2 cellular contexts compared by ENCODE assay signal in the genomic region with DNA sequence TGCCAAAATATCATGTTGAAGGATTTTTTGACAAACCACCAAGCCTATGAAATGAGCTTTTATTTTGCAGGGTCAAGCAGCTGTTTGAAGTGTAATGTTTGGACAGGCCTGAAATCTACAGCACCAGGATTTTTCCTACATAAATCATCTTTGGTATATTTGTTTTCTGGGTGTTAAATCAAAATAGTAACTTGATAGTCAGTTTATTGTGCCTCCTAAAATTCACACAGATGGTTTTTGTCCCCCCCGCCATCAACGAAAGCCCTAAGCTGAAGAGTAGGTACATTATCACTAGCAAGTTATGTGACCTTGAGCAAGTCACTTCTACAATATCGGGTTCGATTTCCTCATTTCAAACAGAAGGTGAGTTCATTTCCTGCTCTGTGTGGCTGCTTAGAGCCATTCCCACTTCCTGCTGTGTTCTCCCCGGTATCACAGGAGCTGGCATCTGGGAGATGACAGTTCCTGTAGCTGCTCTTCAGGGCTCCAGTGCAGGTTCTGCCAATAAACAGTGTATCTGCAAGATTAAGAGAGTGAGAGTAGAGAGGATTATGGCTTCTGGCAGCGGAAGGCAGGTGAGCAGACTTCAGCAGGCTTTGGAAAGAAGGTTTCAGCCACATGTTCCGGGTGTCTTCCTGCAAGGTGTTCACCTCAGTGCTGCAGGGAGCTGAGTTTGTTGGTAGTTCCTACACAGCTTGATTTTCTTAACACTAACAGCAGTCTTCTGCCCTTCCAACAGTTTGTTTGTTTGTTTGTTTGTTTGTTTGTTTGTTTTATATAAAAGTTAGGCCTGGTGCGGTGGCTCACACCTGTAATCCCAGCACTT.
TF ChIP-seq lines count a peak whose summit lies in the region.

No MANE protein-coding gene starts in this region.

TF ChIP-seq in IMR-90, 13 proteins besides CTCF, POLR2A, EP300 and RAD21 (continued from another document):
- TF ChIP-seq MAZ (IDR thresholded peaks at IDR 0.05; ENCODE audit: borderline replicate concordance, low read depth, low read length) = no peak
- no peak for TF ChIP-seq BHLHE40 (IDR thresholded peaks at IDR 0.05; ENCODE audit: low read depth, low read length)
- no peak for TF ChIP-seq NFE2L2 (IDR thresholded peaks at IDR 0.05; ENCODE audit: low read depth, low read length)
- no peak for TF ChIP-seq SMC3 (IDR thresholded peaks at IDR 0.05; ENCODE audit: low read depth, low read length)

TF ChIP-seq in WTC11, 78 proteins besides CTCF, POLR2A, EP300 and RAD21 (continued from another document):
- TF ChIP-seq, protein P1, sequence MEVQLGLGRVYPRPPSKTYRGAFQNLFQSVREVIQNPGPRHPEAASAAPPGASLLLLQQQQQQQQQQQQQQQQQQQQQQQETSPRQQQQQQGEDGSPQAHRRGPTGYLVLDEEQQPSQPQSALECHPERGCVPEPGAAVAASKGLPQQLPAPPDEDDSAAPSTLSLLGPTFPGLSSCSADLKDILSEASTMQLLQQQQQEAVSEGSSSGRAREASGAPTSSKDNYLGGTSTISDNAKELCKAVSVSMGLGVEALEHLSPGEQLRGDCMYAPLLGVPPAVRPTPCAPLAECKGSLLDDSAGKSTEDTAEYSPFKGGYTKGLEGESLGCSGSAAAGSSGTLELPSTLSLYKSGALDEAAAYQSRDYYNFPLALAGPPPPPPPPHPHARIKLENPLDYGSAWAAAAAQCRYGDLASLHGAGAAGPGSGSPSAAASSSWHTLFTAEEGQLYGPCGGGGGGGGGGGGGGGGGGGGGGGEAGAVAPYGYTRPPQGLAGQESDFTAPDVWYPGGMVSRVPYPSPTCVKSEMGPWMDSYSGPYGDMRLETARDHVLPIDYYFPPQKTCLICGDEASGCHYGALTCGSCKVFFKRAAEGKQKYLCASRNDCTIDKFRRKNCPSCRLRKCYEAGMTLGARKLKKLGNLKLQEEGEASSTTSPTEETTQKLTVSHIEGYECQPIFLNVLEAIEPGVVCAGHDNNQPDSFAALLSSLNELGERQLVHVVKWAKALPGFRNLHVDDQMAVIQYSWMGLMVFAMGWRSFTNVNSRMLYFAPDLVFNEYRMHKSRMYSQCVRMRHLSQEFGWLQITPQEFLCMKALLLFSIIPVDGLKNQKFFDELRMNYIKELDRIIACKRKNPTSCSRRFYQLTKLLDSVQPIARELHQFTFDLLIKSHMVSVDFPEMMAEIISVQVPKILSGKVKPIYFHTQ (CRISPR knock-in tag; IDR thresholded peaks at IDR 0.05) = no peak
- TF ChIP-seq, protein P2, sequence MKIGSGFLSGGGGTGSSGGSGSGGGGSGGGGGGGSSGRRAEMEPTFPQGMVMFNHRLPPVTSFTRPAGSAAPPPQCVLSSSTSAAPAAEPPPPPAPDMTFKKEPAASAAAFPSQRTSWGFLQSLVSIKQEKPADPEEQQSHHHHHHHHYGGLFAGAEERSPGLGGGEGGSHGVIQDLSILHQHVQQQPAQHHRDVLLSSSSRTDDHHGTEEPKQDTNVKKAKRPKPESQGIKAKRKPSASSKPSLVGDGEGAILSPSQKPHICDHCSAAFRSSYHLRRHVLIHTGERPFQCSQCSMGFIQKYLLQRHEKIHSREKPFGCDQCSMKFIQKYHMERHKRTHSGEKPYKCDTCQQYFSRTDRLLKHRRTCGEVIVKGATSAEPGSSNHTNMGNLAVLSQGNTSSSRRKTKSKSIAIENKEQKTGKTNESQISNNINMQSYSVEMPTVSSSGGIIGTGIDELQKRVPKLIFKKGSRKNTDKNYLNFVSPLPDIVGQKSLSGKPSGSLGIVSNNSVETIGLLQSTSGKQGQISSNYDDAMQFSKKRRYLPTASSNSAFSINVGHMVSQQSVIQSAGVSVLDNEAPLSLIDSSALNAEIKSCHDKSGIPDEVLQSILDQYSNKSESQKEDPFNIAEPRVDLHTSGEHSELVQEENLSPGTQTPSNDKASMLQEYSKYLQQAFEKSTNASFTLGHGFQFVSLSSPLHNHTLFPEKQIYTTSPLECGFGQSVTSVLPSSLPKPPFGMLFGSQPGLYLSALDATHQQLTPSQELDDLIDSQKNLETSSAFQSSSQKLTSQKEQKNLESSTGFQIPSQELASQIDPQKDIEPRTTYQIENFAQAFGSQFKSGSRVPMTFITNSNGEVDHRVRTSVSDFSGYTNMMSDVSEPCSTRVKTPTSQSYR (CRISPR knock-in tag; IDR thresholded peaks at IDR 0.05) = no peak
- no peak for TF ChIP-seq SP1 (CRISPR knock-in tag; conservative IDR thresholded peaks at IDR 0.05)
- no peak for TF ChIP-seq TCF7 (CRISPR knock-in tag; IDR thresholded peaks at IDR 0.05; ENCODE audit: low read depth)
- no peak for TF ChIP-seq ETV6 (CRISPR knock-in tag; IDR thresholded peaks at IDR 0.05)
- TF ChIP-seq HMGA2 (CRISPR knock-in tag; IDR thresholded peaks at IDR 0.05) = no peak
- TF ChIP-seq GTF2I (CRISPR knock-in tag; conservative IDR thresholded peaks at IDR 0.05) = no peak
- TF ChIP-seq, protein P3, sequence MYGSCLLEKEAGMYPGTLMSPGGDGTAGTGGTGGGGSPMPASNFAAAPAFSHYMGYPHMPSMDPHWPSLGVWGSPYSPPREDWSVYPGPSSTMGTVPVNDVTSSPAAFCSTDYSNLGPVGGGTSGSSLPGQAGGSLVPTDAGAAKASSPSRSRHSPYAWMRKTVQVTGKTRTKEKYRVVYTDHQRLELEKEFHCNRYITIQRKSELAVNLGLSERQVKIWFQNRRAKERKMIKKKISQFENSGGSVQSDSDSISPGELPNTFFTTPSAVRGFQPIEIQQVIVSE (CRISPR knock-in tag; IDR thresholded peaks at IDR 0.05; ENCODE audit: borderline replicate concordance) = no peak
- TF ChIP-seq, protein P4, sequence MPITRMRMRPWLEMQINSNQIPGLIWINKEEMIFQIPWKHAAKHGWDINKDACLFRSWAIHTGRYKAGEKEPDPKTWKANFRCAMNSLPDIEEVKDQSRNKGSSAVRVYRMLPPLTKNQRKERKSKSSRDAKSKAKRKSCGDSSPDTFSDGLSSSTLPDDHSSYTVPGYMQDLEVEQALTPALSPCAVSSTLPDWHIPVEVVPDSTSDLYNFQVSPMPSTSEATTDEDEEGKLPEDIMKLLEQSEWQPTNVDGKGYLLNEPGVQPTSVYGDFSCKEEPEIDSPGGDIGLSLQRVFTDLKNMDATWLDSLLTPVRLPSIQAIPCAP (CRISPR knock-in tag; IDR thresholded peaks at IDR 0.05) = no peak
- TF ChIP-seq, protein P5, sequence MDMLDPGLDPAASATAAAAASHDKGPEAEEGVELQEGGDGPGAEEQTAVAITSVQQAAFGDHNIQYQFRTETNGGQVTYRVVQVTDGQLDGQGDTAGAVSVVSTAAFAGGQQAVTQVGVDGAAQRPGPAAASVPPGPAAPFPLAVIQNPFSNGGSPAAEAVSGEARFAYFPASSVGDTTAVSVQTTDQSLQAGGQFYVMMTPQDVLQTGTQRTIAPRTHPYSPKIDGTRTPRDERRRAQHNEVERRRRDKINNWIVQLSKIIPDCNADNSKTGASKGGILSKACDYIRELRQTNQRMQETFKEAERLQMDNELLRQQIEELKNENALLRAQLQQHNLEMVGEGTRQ (CRISPR knock-in tag; IDR thresholded peaks at IDR 0.05) = no peak
